Comparison of ENCODE assay signal across 8 cellular contexts in the genomic region with DNA sequence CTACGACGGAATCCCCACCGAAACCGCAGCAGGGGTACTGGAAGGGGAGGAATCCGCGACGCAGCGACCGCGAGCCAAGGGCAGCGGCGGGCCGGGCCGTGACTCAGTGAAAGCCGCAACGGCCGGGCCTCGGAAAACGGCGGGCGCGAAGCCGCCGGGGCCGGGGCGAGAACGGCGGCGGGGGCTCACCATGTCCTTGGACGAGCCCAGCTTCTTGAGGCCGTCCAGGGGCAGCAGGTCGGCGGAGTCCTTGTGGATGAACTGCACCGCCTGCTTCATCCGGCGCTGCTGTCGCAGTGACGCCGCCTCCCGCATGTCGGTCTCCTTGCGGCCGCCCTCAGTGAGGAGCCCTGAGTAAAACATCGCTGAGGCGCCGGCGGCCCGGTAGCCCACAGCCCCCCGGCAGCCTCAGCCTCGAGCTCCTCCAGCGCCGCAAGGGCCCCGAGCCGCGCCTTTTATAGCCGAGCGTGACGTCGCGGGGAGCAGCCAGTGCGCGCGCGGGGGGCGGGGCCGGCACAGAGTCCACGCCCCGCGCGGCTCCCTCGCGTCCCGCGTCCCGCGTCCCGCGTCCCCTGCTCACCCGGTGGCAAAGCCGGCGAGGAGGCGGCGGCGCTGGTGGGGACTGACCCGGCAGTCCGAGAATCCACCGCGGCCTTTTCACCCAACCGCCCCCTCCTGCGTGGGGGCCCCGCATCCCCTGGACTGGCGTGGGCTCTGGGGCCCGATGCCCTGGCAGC. TPM values are rescaled to one million over a fixed set of nuclear protein-coding genes. Genes with fewer than 3 reads are reported as not detected.
DNase-seq lines count a peak whose midpoint lies in the region; ATAC-seq and TF ChIP-seq lines count a peak whose summit lies in the region.

TSS of gene NRIP3 (minus strand) at position 429 of the 737 bp plus-strand sequence. CDS start at position 363, 66 bp downstream.

- H3K36me3 Mint-ChIP-seq in chondrocyte (ENCODE audit: low read depth) = no peaks in the 10 kb centered on the region

- ATAC-seq in left colon (peak; percentile 97), GM21367 (IDR thresholded peaks at IDR 0.05; ENCODE audit: unreplicated experiment) (no peak)

- TF ChIP-seq CTCF in chondrocyte (IDR thresholded peaks at IDR 0.05) = peak; percentile 26

- no peaks in the 10 kb centered on the region for H3K27me3 Mint-ChIP-seq in chondrocyte (ENCODE audit: low read depth)

- DNase-seq in SHP77 (lab: John Stamatoyannopoulos, UW) = peak; percentile 7 to 45
- DNase-seq in SHP77 treated with DMSO at 0.1 percent for 48 hours (lab: John Stamatoyannopoulos, UW) = no peak
- DNase-seq in NCI-H2029 (lab: John Stamatoyannopoulos, UW) = peak; percentile 78
- DNase-seq in activated CD4-positive, alpha-beta T cell treated with anti-CD3 and anti-CD28 coated beads for 48 hours = peak; percentile 75
- no peak for DNase-seq in chondrocyte (ENCODE audit: low spot score)
- DNase-seq in left colon = peak; percentile 58 to 81
- DNase-seq in stimulated activated CD4-positive, alpha-beta T cell treated with anti-CD3 and anti-CD28 coated beads, Interleukin-15, amount 100 ng/mL, for 24 hours = peak; percentile 78

- H3K9me3 Mint-ChIP-seq in chondrocyte (ENCODE audit: low read depth) = no peaks in the 10 kb centered on the region

- intact Hi-C loops in left colon (cut with DNase I, micrococcal nuclease) = no loop called here

- peaks cover 17% of the 10 kb centered on the region for H3K4me1 Mint-ChIP-seq in chondrocyte (ENCODE audit: low read depth)

- peak within 1 kb of the TSS; percentile 34 for H3K27ac Mint-ChIP-seq in chondrocyte (ENCODE audit: unreplicated experiment)

- H3K4me3 Mint-ChIP-seq in chondrocyte (ENCODE audit: unreplicated experiment) = peak within 1 kb of the TSS; percentile 70

RNA-seq across cellular contexts. Expression of gene NRIP3, which starts in this region (rescaled TPM):
- total RNA-seq in chondrocyte (1.6 to 3.5 TPM (median 2.9 TPM) in 3 replicates), left colon (under 1 TPM; 0.27 to 0.75 TPM)

Comparison
In these comparisons a context has a peak if more than half of its experiments do, and no peak if none do; other contexts are left out.
1. DNase-seq: peak in SHP77 (2 of 2), NCI-H2029 (single experiment), activated CD4-positive, alpha-beta T cell treated with anti-CD3 and anti-CD28 coated beads for 48 hours (single experiment) and stimulated activated CD4-positive, alpha-beta T cell treated with anti-CD3 and anti-CD28 coated beads, Interleukin-15, amount 100 ng/mL, for 24 hours (single experiment); none in SHP77 treated with DMSO at 0.1 percent for 48 hours (single experiment) and chondrocyte (single experiment).
2. Peak in DNase-seq and ATAC-seq in left colon; RNA of the gene not detected or under 1 TPM.